In the genomic region with DNA sequence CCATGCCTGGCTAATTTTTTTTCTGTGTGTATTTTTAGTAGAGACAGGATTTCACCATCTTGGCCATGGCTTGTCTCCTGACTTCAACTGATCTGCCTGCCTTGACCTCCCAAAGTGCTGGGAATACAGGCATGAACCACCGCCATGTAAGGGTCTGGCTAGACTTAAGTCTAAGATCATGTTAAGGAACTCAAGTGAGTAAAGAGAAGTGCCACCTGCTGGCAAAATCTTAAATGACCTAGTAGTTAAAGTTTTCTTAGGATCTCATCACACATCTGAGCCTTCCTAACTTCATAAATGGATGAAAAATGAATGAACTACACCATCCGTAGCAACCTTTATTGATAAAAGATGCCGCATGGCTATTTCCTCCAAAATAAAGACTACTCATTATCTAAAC, we compare ENCODE assay signal across 8 cellular contexts. TPM values are rescaled to one million over a fixed set of nuclear protein-coding genes. Genes with fewer than 3 reads are reported as not detected.
DNase-seq lines count a peak whose midpoint lies in the region; ATAC-seq and TF ChIP-seq lines count a peak whose summit lies in the region.

No MANE protein-coding gene starts in this region.

- no peak for TF ChIP-seq POLR2A in lower leg skin (IDR thresholded peaks at IDR 0.05)

- in situ Hi-C loops in SK-MEL-5 (cut with HindIII; ENCODE audit: low pct_unique_long_range_greater_than_20kb, low sequenced_read_pairs) = no loop called here

- ATAC-seq in HG03139 (IDR thresholded peaks at IDR 0.05; ENCODE audit: unreplicated experiment) (no peak), HG02840 (IDR thresholded peaks at IDR 0.05; ENCODE audit: low FRiP score, unreplicated experiment) (no peak)

- TF ChIP-seq CTCF in lower leg skin (IDR thresholded peaks at IDR 0.05) = no peak

- intact Hi-C loops in lower leg skin (cut with DNase I; ENCODE audit: low total_unique reads) = no loop called here

- DNase-seq in D341Med (ENCODE audit: low spot score) = peak; percentile 27
- DNase-seq in H7 = peak; percentile 42
- DNase-seq in SK-MEL-5 (ENCODE audit: low read depth, low spot score) = peak; percentile 72
- peak; percentile 38 for DNase-seq in iPS-NIHi7 (ENCODE audit: extremely low spot score)
- no peak for DNase-seq in lower leg skin (ENCODE audit: low spot score in 2 of 2)
- no peak for DNase-seq in activated effector memory CD4-positive, alpha-beta T cell treated with anti-CD3 and anti-CD28 coated beads, Interleukin-2, amount 50 U/mL, for 16 hours

- H3K4me3 ChIP-seq in H7 (ENCODE audit: insufficient read depth, low read depth, low read length) (no peak overlapping the region), lower leg skin (ENCODE audit: low read depth, poor library complexity, severe bottlenecking) (no peak overlapping the region)

- 64 to 93% methylated on average over 3 of the region's 3 CpGs for WGBS in lower leg skin, 2 donors

- H3K27me3 ChIP-seq in H7 (ENCODE audit: control insufficient read depth, insufficient read depth, low read length) = peaks cover 2% of the 10 kb centered on the region; the same call in 1 of the 2 replicates

- H3K36me3 ChIP-seq in H7 (replicated peaks; ENCODE audit: control insufficient read depth, insufficient read depth, low read length) = no peaks in the 10 kb centered on the region

RNA-seq across cellular contexts. Expression of gene C12orf56, which starts 1.7 kb away (rescaled TPM):
- 1.4 and 1.8 TPM in 2 replicates for total RNA-seq in H7 (2014; rRNA removed; shearing (Covaris generic))
- 0.19 and 0.29 TPM in 2 replicates for total RNA-seq in SK-MEL-5 (2014; rRNA removed; shearing (Covaris generic))
- not detected in 2 replicates for polyA plus RNA-seq in SK-MEL-5 (2015; cell fraction: cytosol; rRNA removed)
- polyA plus RNA-seq in SK-MEL-5 (2015; cell fraction: nucleus; rRNA removed) = 3.0 TPM in 1 of 2 replicates, not detected in the other
- 1 to 10 TPM; 1.1 to 7.9 (median 2.1) TPM for total RNA-seq in lower leg skin

RNA-seq across cellular contexts. Expression of gene XPOT, which starts 12.0 kb away (rescaled TPM):
- total RNA-seq in H7 (2014; rRNA removed; shearing (Covaris generic)) = 118 and 141 TPM in 2 replicates
- 154 and 156 TPM in 2 replicates for total RNA-seq in SK-MEL-5 (2014; rRNA removed; shearing (Covaris generic))
- polyA plus RNA-seq in SK-MEL-5 (2015; cell fraction: cytosol; rRNA removed) = 119 and 183 TPM in 2 replicates
- 287 and 419 TPM in 2 replicates for polyA plus RNA-seq in SK-MEL-5 (2015; cell fraction: nucleus; rRNA removed)
- total RNA-seq in lower leg skin = 10 to 100 TPM; 25.3 to 32.5 (median 29.6) TPM

RNA-seq across cellular contexts. Expression of gene TBK1, which starts 59.7 kb away (rescaled TPM):
- 17.7 and 25.6 TPM in 2 replicates for total RNA-seq in H7 (2014; rRNA removed; shearing (Covaris generic))
- 57.2 and 64.0 TPM in 2 replicates for total RNA-seq in SK-MEL-5 (2014; rRNA removed; shearing (Covaris generic))
- polyA plus RNA-seq in SK-MEL-5 (2015; cell fraction: cytosol; rRNA removed) = 31.3 and 31.4 TPM in 2 replicates
- polyA plus RNA-seq in SK-MEL-5 (2015; cell fraction: nucleus; rRNA removed) = 57.3 and 58.4 TPM in 2 replicates
- total RNA-seq in lower leg skin = 10 to 100 TPM; 16.3 to 30.1 (median 17.3) TPM

Comparison
In these comparisons a context has a peak if more than half of its experiments do, and no peak if none do; other contexts are left out.
1. DNase-seq: peak in D341Med (single experiment), H7 (single experiment), SK-MEL-5 (single experiment) and iPS-NIHi7 (single experiment); none in lower leg skin (0 of 2) and activated effector memory CD4-positive, alpha-beta T cell treated with anti-CD3 and anti-CD28 coated beads, Interleukin-2, amount 50 U/mL, for 16 hours (single experiment).